ENCODE assay signal across 13 cellular contexts in the genomic region with DNA sequence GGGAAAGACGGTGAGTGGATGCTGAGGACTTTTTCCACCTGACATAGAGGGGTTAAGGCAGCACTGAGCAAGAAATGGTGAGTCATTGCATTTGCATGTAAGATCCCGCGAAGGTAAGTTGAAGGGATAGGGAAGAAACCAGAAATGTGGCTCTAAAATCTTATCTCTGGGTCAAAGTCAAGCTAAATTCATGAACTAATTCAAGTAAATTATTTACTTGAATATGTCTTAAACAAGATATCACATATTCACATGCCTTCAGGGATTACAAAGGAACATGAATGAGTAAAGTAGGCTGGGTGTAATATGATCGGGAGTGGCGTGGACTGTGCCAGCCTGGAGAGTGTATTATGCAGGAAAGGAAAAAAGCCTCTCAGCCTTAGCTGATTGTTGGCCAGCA.
A peak's percentile ranks its signal among the peaks of the same experiment; 100 is the strongest.
DNase-seq lines count a peak whose midpoint lies in the region; ATAC-seq and TF ChIP-seq lines count a peak whose summit lies in the region.
"Had no signal": no experiment of that assay in that cellular context is flagged by ENCODE, and none has a peak within 500 bp of the region (broad histone marks: within the 10 kb centered on the region; RNA-seq: fewer than 3 reads in every experiment).

No MANE protein-coding gene starts in this region.

- no peak overlapping the region for H3K9ac ChIP-seq in SK-N-SH

- no peaks in the 10 kb centered on the region for H3K9me3 ChIP-seq in SK-N-SH
- no peaks in the 10 kb centered on the region for H3K9me3 ChIP-seq in gastrocnemius medialis

- in situ Hi-C loops in gastrocnemius medialis (cut with MboI; ENCODE audit: low sequenced_read_pairs in 4 of 4), result loop anchor here in 1 of 4 donors (10.0 kb wide), 1 partner anchor 173 kb away; no protein-coding TSS in a partner anchor

- peak; percentile 79 to 84 for ATAC-seq in gastrocnemius medialis
- no peak for ATAC-seq in GM19467 (IDR thresholded peaks at IDR 0.05; ENCODE audit: unreplicated experiment)
- ATAC-seq: natural killer cell had no signal

- intact Hi-C loops in gastrocnemius medialis (cut with DNase I; ENCODE audit: low total_unique reads), result loop anchor here (5.0 to 10.0 kb wide), 2 partner anchors 201 to 417 kb away; a partner anchor contains a TSS

- TF ChIP-seq CTCF in SK-N-SH (IDR thresholded peaks at IDR 0.05) (no peak), gastrocnemius medialis (IDR thresholded peaks at IDR 0.05 in 4 of 5, conservative IDR thresholded peaks at IDR 0.05 in 1 of 5) (no peak)

- H3K9me2 ChIP-seq in SK-N-SH, result no peaks in the 10 kb centered on the region

- no peak overlapping the region for H3K4me3 ChIP-seq in SK-N-SH (ENCODE audit: low read depth in 2 of 2, low read length in 1 of 2)
- peak overlapping the region in 1 of 4 donors; percentile 18 for H3K4me3 ChIP-seq in gastrocnemius medialis
- H3K4me3 ChIP-seq: skin epidermis had no signal

- TF ChIP-seq RAD21 in SK-N-SH (IDR thresholded peaks at IDR 0.05; ENCODE audit: low read length), result no peak

- WGBS in SK-N-SH (ENCODE audit: low lambda C conversion rate), result 40% methylated on average over 5 of the region's 5 CpGs

- H2AFZ ChIP-seq in SK-N-SH (ENCODE audit: low read depth), result peak overlapping the region; percentile 18; the same call in 1 of the 2 replicates

- DNase-seq in HT-29 (ENCODE audit: low spot score) (peak; percentile 66), SK-N-SH (no peak), iPS-NIHi7 (ENCODE audit: extremely low spot score) (peak; percentile 40), gastrocnemius medialis (peak in 1 of 2 donors; percentile 59), NOMO-1 treated with dmso at 0.1 percent for 144 hours (lab: John Stamatoyannopoulos, UW; ENCODE audit: unreplicated experiment) (no peak), cortex of kidney (lab: John Stamatoyannopoulos, UW) (no peak), pons (ENCODE audit: low spot score) (no peak)
- DNase-seq: GF-D8, KG1, natural killer cell, NCI-H2227 treated with DMSO at 0.1 percent for 48 hours had no signal

- POLR2A ChIA-PET in SK-N-SH (lab: Yijun Ruan, JAX), result no interaction called here

- TF ChIP-seq POLR2A in gastrocnemius medialis (IDR thresholded peaks at IDR 0.05), result no peak

- no peaks in the 10 kb centered on the region for H3K79me2 ChIP-seq in SK-N-SH (ENCODE audit: insufficient read depth)

- H3K27me3 ChIP-seq in SK-N-SH (ENCODE audit: insufficient read depth) (no peaks in the 10 kb centered on the region), gastrocnemius medialis (no peaks in the 10 kb centered on the region)

- H3F3A ChIP-seq in SK-N-SH (replicated peaks; ENCODE audit: insufficient read depth), result no peaks in the 10 kb centered on the region

- H3K36me3 ChIP-seq in SK-N-SH (replicated peaks in 1 of 2; ENCODE audit: control insufficient read depth in 1 of 2, insufficient read depth in 2 of 2, low read length in 1 of 2) (no peaks in the 10 kb centered on the region), gastrocnemius medialis (no peaks in the 10 kb centered on the region)

- CTCF ChIA-PET in SK-N-SH (lab: Yijun Ruan, JAX), result interaction anchor here (1.0 kb wide), 1 partner anchor 44 kb away, joined by 3 read pairs; no protein-coding TSS in a partner anchor

- H3K4me1 ChIP-seq in SK-N-SH (ENCODE audit: control insufficient read depth in 1 of 2, insufficient read depth in 2 of 2, low read depth in 1 of 2, low read length in 1 of 2) (peaks cover 0 to 9% of the 10 kb centered on the region in 2 experiments; a peak in 2 of 4 replicates), gastrocnemius medialis (peaks cover 51 to 55% of the 10 kb centered on the region in 2 donors)

- no peak overlapping the region for H3K4me2 ChIP-seq in SK-N-SH

- no peaks in the 10 kb centered on the region for H4K20me1 ChIP-seq in SK-N-SH (ENCODE audit: insufficient read depth)

- H3K27ac ChIP-seq in SK-N-SH (ENCODE audit: low read depth in 2 of 2, low read length in 1 of 2), result no peak overlapping the region
- peak overlapping the region in 3 of 4 donors; percentile 8 to 43 (median 30) for H3K27ac ChIP-seq in gastrocnemius medialis
- H3K27ac ChIP-seq: skin epidermis had no signal

- TF ChIP-seq EP300 in SK-N-SH (IDR thresholded peaks at IDR 0.05; ENCODE audit: borderline replicate concordance in 1 of 2, low read depth in 1 of 2, low read length in 1 of 2), result no peak

TF ChIP-seq in SK-N-SH, 30 proteins besides CTCF, POLR2A, EP300 and RAD21:
- no peak for TF ChIP-seq YY1 (IDR thresholded peaks at IDR 0.05; ENCODE audit: low read depth)
- TF ChIP-seq FOSL2 (IDR thresholded peaks at IDR 0.05; ENCODE audit: borderline replicate concordance, low read depth), result peak; percentile 49; the same call in 1 of the 2 replicates
- peak; percentile 29; the same call in 1 of the 2 replicates for TF ChIP-seq JUND (IDR thresholded peaks at IDR 0.05)

Comparison
In these comparisons a context has a peak if more than half of its experiments do, and no peak if none do; other contexts are left out.
1. DNase-seq: peak in HT-29 (single experiment) and iPS-NIHi7 (single experiment); none in SK-N-SH (single experiment), NOMO-1 treated with dmso at 0.1 percent for 144 hours (single experiment), cortex of kidney (single experiment) and pons (single experiment).
2. H3K27ac ChIP-seq: peak in gastrocnemius medialis (3 of 4); none in SK-N-SH (0 of 2).